Comparison of ENCODE assay signal across 1 cellular context in genomic region chr2:37925063-37925897, GRCh38.
A peak's percentile ranks its signal among the peaks of the same experiment; 100 is the strongest.
TF ChIP-seq lines count a peak whose summit lies in the region.

TSS of gene RMDN2 (plus strand) at chr2:37925287. CDS start at chr2:37929278, 3,991 bp downstream.

TF ChIP-seq in K562, 482 proteins besides CTCF, POLR2A, EP300 and RAD21 (continued from another document and continues in another):
- TF ChIP-seq MGA (IDR thresholded peaks at IDR 0.05) = peak; percentile 90
- no peak for TF ChIP-seq SREBF2 (CRISPR knock-in tag; IDR thresholded peaks at IDR 0.05)
- TF ChIP-seq ZNF311 (CRISPR knock-in tag; IDR thresholded peaks at IDR 0.05) = no peak
- TF ChIP-seq HSF4 (CRISPR knock-in tag; IDR thresholded peaks at IDR 0.05; ENCODE audit: borderline replicate concordance) = no peak
- TF ChIP-seq ATF2 (CRISPR knock-in tag; IDR thresholded peaks at IDR 0.05) = no peak
- TF ChIP-seq FOXA3 (CRISPR knock-in tag; conservative IDR thresholded peaks at IDR 0.05 in 1 of 2, IDR thresholded peaks at IDR 0.05 in 1 of 2) = peak in 1 of 2 experiments; percentile 48; a peak in 1 of 4 replicates
- TF ChIP-seq CBX1 (IDR thresholded peaks at IDR 0.05; ENCODE audit: low read depth) = peak; percentile 85
- TF ChIP-seq SFPQ (IDR thresholded peaks at IDR 0.05; ENCODE audit: low read depth, low read length) = no peak
- no peak for TF ChIP-seq ZBTB9 (CRISPR knock-in tag; IDR thresholded peaks at IDR 0.05)
- no peak for TF ChIP-seq ERF (CRISPR knock-in tag; IDR thresholded peaks at IDR 0.05)
- peak; percentile 56 for TF ChIP-seq FOXP1 (CRISPR knock-in tag; IDR thresholded peaks at IDR 0.05)
- no peak for TF ChIP-seq PYGO2 (tag; IDR thresholded peaks at IDR 0.05)
- no peak for TF ChIP-seq RBM22 (IDR thresholded peaks at IDR 0.05; ENCODE audit: low read depth, low read length, poor library complexity, severe bottlenecking)
- peak; percentile 66 for TF ChIP-seq TBP (optimal IDR thresholded peaks at IDR 0.05; ENCODE audit: low read depth, low read length)
- TF ChIP-seq USF1 (CRISPR knock-in tag; IDR thresholded peaks at IDR 0.05) = no peak
- no peak for TF ChIP-seq XRCC4 (IDR thresholded peaks at IDR 0.05; ENCODE audit: extremely low read depth, insufficient read depth, insufficient read length)
- peak; percentile 89 to 91 for TF ChIP-seq NRF1 (conservative IDR thresholded peaks at IDR 0.05 in 1 of 2, IDR thresholded peaks at IDR 0.05 in 1 of 2)
- peak; percentile 31 for TF ChIP-seq SMAD1 (IDR thresholded peaks at IDR 0.05; ENCODE audit: low read depth, low read length, partially characterized antibody)
- peak; percentile 76 for TF ChIP-seq NCOA1 (IDR thresholded peaks at IDR 0.05; ENCODE audit: low read depth)
- peak; percentile 65; the same call in 1 of the 2 replicates for TF ChIP-seq ELF4 (CRISPR knock-in tag; IDR thresholded peaks at IDR 0.05)
- TF ChIP-seq NFRKB (IDR thresholded peaks at IDR 0.05; ENCODE audit: low read depth) = no peak
- TF ChIP-seq PKNOX1 (IDR thresholded peaks at IDR 0.05) = 0 out of 2 replicates have a peak, but pooled peaks have one; percentile 28
- TF ChIP-seq ZNF121 (CRISPR knock-in tag; conservative IDR thresholded peaks at IDR 0.05) = no peak
- no peak; the same call in 1 of the 2 replicates for TF ChIP-seq PHF21A (IDR thresholded peaks at IDR 0.05; ENCODE audit: borderline replicate concordance, low read depth)
- peak; percentile 80 for TF ChIP-seq TAF1 (IDR thresholded peaks at IDR 0.05; ENCODE audit: control insufficient read depth, extremely low read depth, insufficient read depth, low read length, severe bottlenecking)
- no peak for TF ChIP-seq ZHX1 (conservative IDR thresholded peaks at IDR 0.05; ENCODE audit: low read length)
- 0 out of 2 replicates have a peak, but pooled peaks have one; percentile 22 for TF ChIP-seq ZBTB12 (CRISPR knock-in tag; IDR thresholded peaks at IDR 0.05)
- TF ChIP-seq CHD2 (IDR thresholded peaks at IDR 0.05; ENCODE audit: low read depth, low read length) = no peak; the same call in 1 of the 2 replicates
- TF ChIP-seq ZNF175 (CRISPR knock-in tag; IDR thresholded peaks at IDR 0.05; ENCODE audit: low read depth) = no peak
- TF ChIP-seq PHB2 (IDR thresholded peaks at IDR 0.05; ENCODE audit: low read depth) = no peak
- peak; percentile 58 for TF ChIP-seq EGR1 (conservative IDR thresholded peaks at IDR 0.05)
- no peak for TF ChIP-seq RB1 (IDR thresholded peaks at IDR 0.05; ENCODE audit: low read depth)
- no peak; the same call in 1 of the 2 replicates for TF ChIP-seq ZNF263 (CRISPR knock-in tag; IDR thresholded peaks at IDR 0.05; ENCODE audit: borderline replicate concordance)
